ENCODE assay signal across 10 cellular contexts in the genomic region with DNA sequence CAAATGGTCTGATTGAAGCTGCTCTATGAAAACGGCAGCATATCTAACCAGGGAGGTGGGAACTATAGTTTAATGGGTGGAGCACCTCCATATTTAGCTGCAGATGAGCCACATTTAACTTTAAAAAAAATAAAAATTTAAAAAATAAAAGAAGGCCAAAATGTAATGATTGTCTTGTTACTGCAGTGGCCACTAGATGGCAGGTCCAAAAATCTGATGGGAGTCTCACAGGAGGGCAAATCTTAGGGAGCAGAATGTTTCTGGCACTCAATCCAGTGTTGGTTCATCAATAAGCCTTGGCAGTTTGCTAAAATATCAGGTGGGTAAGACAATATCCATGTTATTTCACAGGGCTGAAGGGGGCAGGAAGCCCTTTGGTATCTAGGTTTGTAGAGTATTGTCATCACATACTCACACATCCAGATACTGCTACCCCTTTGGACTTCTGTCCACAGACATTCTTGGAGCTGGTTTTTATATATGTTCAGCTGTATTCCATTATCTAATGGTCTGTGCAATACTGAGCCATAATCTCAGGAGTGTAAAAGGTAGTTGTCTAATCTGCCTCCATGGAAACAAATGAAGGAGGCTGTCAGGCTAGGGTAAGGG.
A peak's percentile ranks its signal among the peaks of the same experiment; 100 is the strongest.
DNase-seq lines count a peak whose midpoint lies in the region; ATAC-seq and TF ChIP-seq lines count a peak whose summit lies in the region.
"Had no signal": no experiment of that assay in that cellular context is flagged by ENCODE, and none has a peak within 500 bp of the region (broad histone marks: within the 10 kb centered on the region; RNA-seq: fewer than 3 reads in every experiment).

No MANE protein-coding gene starts in this region.

- H4K20me1 ChIP-seq in OCI-LY7 (ENCODE audit: insufficient read depth, low read length), result no peaks in the 10 kb centered on the region

- no peaks in the 10 kb centered on the region for H3K27me3 ChIP-seq in right cardiac atrium (ENCODE audit: control insufficient read depth, insufficient read depth)
- no peaks in the 10 kb centered on the region for H3K27me3 ChIP-seq in transverse colon

- intact Hi-C loops in Right ventricle myocardium superior (cut with DNase I), result no loop called here
- intact Hi-C loops in right cardiac atrium (cut with DNase I), result no loop called here
- intact Hi-C loops in OCI-LY7 (cut with micrococcal nuclease; ENCODE audit: unreplicated experiment), result loop anchor here (10.0 kb wide), 1 partner anchor 142 kb away; no protein-coding TSS in a partner anchor
- intact Hi-C loops in transverse colon (cut with DNase I; ENCODE audit: low total_unique reads), result no loop called here

- H3K36me3 ChIP-seq in OCI-LY7 (ENCODE audit: insufficient read depth, low read length), result no peaks in the 10 kb centered on the region
- H3K36me3 ChIP-seq in transverse colon, result no peaks in the 10 kb centered on the region

- TF ChIP-seq CTCF in OCI-LY7 (conservative IDR thresholded peaks at IDR 0.05; ENCODE audit: low read length) (peak; percentile 77), transverse colon (IDR thresholded peaks at IDR 0.05) (peak in 4 of 5 experiments; percentile 20 to 39 (median 29))

- no peak for TF ChIP-seq POLR2A in transverse colon (IDR thresholded peaks at IDR 0.05)

- POLR2A ChIA-PET in OCI-LY7 (lab: Charles Lee), result no interaction called here

- H3K4me2 ChIP-seq in OCI-LY7 (ENCODE audit: low read length), result no peak overlapping the region

- in situ Hi-C loops in transverse colon (cut with MboI; ENCODE audit: low pct_ligation_motif_present in 1 of 4, low pct_unique_long_range_greater_than_20kb in 1 of 4, low sequenced_read_pairs in 3 of 4), result no loop called here

- no peak overlapping the region for H3K27ac ChIP-seq in right cardiac atrium (ENCODE audit: low read length)
- no peak overlapping the region for H3K27ac ChIP-seq in OCI-LY7 (ENCODE audit: low read depth, low read length, poor library complexity, severe bottlenecking)
- no peak overlapping the region for H3K27ac ChIP-seq in transverse colon

- no peak for DNase-seq in Right ventricle myocardium superior
- DNase-seq in right cardiac atrium, result no peak
- DNase-seq in OCI-LY7 (ENCODE audit: low spot score), result peak; percentile 2
- DNase-seq in fibroblast of peridontal ligament (ENCODE audit: extremely low read depth), result peak; percentile 41
- DNase-seq in transverse colon, result no peak
- no peak for DNase-seq in cerebellar cortex (ENCODE audit: low spot score)
- DNase-seq: activated CD8-positive, alpha-beta memory T cell treated with anti-CD3 and anti-CD28 coated beads, Interleukin-2, amount 50 U/mL, for 4 hours; mesenchymal stem cell had no signal

- no peaks in the 10 kb centered on the region for H3K9me2 ChIP-seq in OCI-LY7 (ENCODE audit: insufficient read depth, low read length)

- no TSS peak for BruUV-seq in OCI-LY7 (replicated peaks; lab: Mats Ljungman, UMichigan)

- 63% methylated on average over 1 of the region's 1 CpG for WGBS in right cardiac atrium
- 74 to 100% methylated on average over 1 of the region's 1 CpG for WGBS in transverse colon (ENCODE audit: low coverage in 1 of 2), 2 donors

- ATAC-seq in Right ventricle myocardium superior (ENCODE audit: poor library complexity) (peak; percentile 42), right cardiac atrium (no peak), HG02571 (IDR thresholded peaks at IDR 0.05; ENCODE audit: unreplicated experiment) (no peak), GM19324 (IDR thresholded peaks at IDR 0.05; ENCODE audit: low FRiP score, unreplicated experiment) (no peak)

- no peak overlapping the region for H3K4me3 ChIP-seq in right cardiac atrium (ENCODE audit: low read length)
- H3K4me3 ChIP-seq in OCI-LY7 (ENCODE audit: low read depth, low read length, poor library complexity, severe bottlenecking), result no peak overlapping the region
- H3K4me3 ChIP-seq in transverse colon, result no peak overlapping the region

- CTCF ChIA-PET in OCI-LY7 (lab: Charles Lee; ENCODE audit: unreplicated experiment), result no interaction called here

- H3K9me3 ChIP-seq in right cardiac atrium (ENCODE audit: control insufficient read depth, low read length) (no peaks in the 10 kb centered on the region), OCI-LY7 (ENCODE audit: low read length) (no peaks in the 10 kb centered on the region), transverse colon (no peaks in the 10 kb centered on the region)

- no peak for TF ChIP-seq EP300 in transverse colon (IDR thresholded peaks at IDR 0.05; ENCODE audit: low read depth)

- no peaks in the 10 kb centered on the region for H3K79me2 ChIP-seq in OCI-LY7 (ENCODE audit: insufficient read depth, low read depth, low read length)

- H3K4me1 ChIP-seq in right cardiac atrium (ENCODE audit: control insufficient read depth, insufficient read depth, low read length) (no peaks in the 10 kb centered on the region), OCI-LY7 (ENCODE audit: insufficient read depth, low read length, poor library complexity, severe bottlenecking) (no peaks in the 10 kb centered on the region), transverse colon (no peaks in the 10 kb centered on the region)

- H2AFZ ChIP-seq in OCI-LY7 (ENCODE audit: low read length), result no peak overlapping the region

Comparison
In these comparisons a context has a peak if more than half of its experiments do, and no peak if none do; other contexts are left out.
1. DNase-seq: peak in OCI-LY7 (single experiment) and fibroblast of peridontal ligament (single experiment); none in Right ventricle myocardium superior (single experiment), right cardiac atrium (0 of 3), transverse colon (single experiment) and cerebellar cortex (single experiment).